In the genomic region with DNA sequence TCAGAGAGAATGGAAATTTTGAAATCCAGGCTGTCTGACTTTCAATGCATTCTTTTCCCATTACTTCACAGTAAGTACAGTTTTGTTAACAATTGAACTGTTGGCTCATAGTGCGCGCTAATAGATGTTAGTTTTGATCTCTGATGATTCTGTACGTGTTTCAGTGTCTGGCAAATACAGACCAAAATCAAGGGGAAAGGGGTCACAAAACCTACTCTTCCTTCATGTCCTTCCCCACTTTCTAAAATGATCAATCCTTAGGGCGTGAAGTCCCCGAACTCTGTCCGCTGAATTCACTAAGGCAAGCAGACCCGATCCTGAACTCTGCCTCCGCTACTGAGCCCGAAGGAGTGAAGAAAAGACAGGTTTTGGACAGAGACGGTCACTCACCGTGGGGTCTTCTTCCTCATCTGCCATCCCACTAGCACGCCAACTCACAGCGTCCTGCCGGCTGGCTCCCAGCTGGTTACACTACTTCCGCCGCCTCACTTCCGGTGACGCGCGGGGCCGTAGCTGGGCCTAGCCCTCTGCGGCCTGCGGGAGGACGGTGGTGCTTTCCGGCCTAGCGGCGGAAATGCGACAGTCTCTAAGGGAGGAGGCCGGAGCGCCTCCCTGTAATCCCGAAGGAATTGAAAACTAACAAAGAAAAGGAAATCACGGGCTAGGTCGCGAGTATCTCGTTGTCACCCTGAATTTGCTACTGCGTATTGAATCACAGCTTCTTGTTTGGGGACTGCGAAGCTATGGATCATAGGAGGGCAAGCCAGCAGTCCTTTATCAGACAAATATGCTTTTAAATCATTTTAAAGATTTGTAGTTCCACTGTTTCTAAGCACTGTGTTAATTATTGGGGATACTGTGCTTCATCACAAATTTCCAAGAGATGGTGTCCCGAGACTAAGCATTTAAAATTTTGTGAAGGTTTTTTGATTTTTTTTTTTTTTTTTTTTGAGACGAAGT, we compare ENCODE assay signal across 1 cellular context.
A peak's percentile ranks its signal among the peaks of the same experiment; 100 is the strongest.
TF ChIP-seq lines count a peak whose summit lies in the region.

A gene with protein sequence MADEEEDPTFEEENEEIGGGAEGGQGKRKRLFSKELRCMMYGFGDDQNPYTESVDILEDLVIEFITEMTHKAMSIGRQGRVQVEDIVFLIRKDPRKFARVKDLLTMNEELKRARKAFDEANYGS (minus strand): TSS at position 473 of the 960 bp plus-strand sequence. CDS start 56 bp downstream, at position 417.

TF ChIP-seq in K562, 482 proteins besides CTCF, POLR2A, EP300 and RAD21 (continued from another document and continues in another):
- TF ChIP-seq USF1 (CRISPR knock-in tag; IDR thresholded peaks at IDR 0.05) (no peak), NCOR1 (IDR thresholded peaks at IDR 0.05) (no peak), SMAD4 (CRISPR knock-in tag; conservative IDR thresholded peaks at IDR 0.05) (peak; percentile 34; the same call in 1 of the 2 replicates), ZNF347 (CRISPR knock-in tag; IDR thresholded peaks at IDR 0.05; ENCODE audit: low read depth) (no peak), SNRNP70 (optimal IDR thresholded peaks at IDR 0.05; ENCODE audit: low read depth, low read length) (no peak), CBFA2T3 (IDR thresholded peaks at IDR 0.05) (no peak), JUNB (CRISPR knock-in tag; conservative IDR thresholded peaks at IDR 0.05) (no peak), ZNF668 (CRISPR knock-in tag; IDR thresholded peaks at IDR 0.05) (no peak), ARID2 (IDR thresholded peaks at IDR 0.05) (no peak), EHMT2 (IDR thresholded peaks at IDR 0.05) (peak; percentile 32; the same call in 1 of the 2 replicates), CCAR2 (IDR thresholded peaks at IDR 0.05; ENCODE audit: low read depth, low read length) (no peak), ZNF79 (CRISPR knock-in tag; IDR thresholded peaks at IDR 0.05; ENCODE audit: low read depth) (no peak), CBX1 (IDR thresholded peaks at IDR 0.05; ENCODE audit: low read depth) (no peak; the same call in 1 of the 2 replicates), CC2D1A (IDR thresholded peaks at IDR 0.05) (peak; percentile 47; the same call in 1 of the 2 replicates), PHTF2 (CRISPR knock-in tag; IDR thresholded peaks at IDR 0.05) (peak; percentile 66; the same call in 1 of the 2 replicates), TARDBP (IDR thresholded peaks at IDR 0.05) (no peak; the same call in 1 of the 2 replicates), EZH2 (IDR thresholded peaks at IDR 0.05; ENCODE audit: borderline replicate concordance, low read depth, low read length) (no peak), ZNF212 (CRISPR knock-in tag; IDR thresholded peaks at IDR 0.05) (no peak), NFATC3 (IDR thresholded peaks at IDR 0.05) (peak; percentile 75; the same call in 1 of the 2 replicates), PTBP1 (IDR thresholded peaks at IDR 0.05; ENCODE audit: low read depth, low read length) (no peak), PRPF4 (IDR thresholded peaks at IDR 0.05; ENCODE audit: insufficient read depth, low read depth, low read length, poor library complexity, severe bottlenecking) (no peak), ZNF644 (tag; IDR thresholded peaks at IDR 0.05; ENCODE audit: low read depth) (no peak), ZNF175 (CRISPR knock-in tag; IDR thresholded peaks at IDR 0.05; ENCODE audit: low read depth) (no peak), FIP1L1 (IDR thresholded peaks at IDR 0.05; ENCODE audit: low read depth, low read length, poor library complexity, severe bottlenecking) (no peak), ASH1L (IDR thresholded peaks at IDR 0.05; ENCODE audit: borderline replicate concordance, low read depth, partially characterized antibody) (no peak), GMEB1 (CRISPR knock-in tag; IDR thresholded peaks at IDR 0.05) (0 out of 2 replicates have a peak, but pooled peaks have one; percentile 53), SMARCE1 (IDR thresholded peaks at IDR 0.05) (no peak), RERE (CRISPR knock-in tag; IDR thresholded peaks at IDR 0.05; ENCODE audit: borderline replicate concordance) (no peak), MTA1 (IDR thresholded peaks at IDR 0.05; ENCODE audit: borderline replicate concordance) (0 out of 2 replicates have a peak, but pooled peaks have one; percentile 29), HMG20B (CRISPR knock-in tag; IDR thresholded peaks at IDR 0.05) (no peak), CREM (IDR thresholded peaks at IDR 0.05; ENCODE audit: low read depth) (peak; percentile 98), FOXA1 (IDR thresholded peaks at IDR 0.05; ENCODE audit: borderline replicate concordance) (no peak), NBN (IDR thresholded peaks at IDR 0.05; ENCODE audit: low read depth) (peak; percentile 79), FOXA3 (CRISPR knock-in tag; conservative IDR thresholded peaks at IDR 0.05 in 1 of 2, IDR thresholded peaks at IDR 0.05 in 1 of 2) (no peak; a peak in 1 of 4 replicates), COPS2 (conservative IDR thresholded peaks at IDR 0.05) (no peak), RBM15 (IDR thresholded peaks at IDR 0.05; ENCODE audit: insufficient read depth, low read length) (no peak), CGGBP1 (CRISPR knock-in tag; IDR thresholded peaks at IDR 0.05) (no peak; the same call in 1 of the 2 replicates), ZNF76 (CRISPR knock-in tag; IDR thresholded peaks at IDR 0.05; ENCODE audit: borderline replicate concordance) (no peak), NR2F6 (CRISPR knock-in tag; IDR thresholded peaks at IDR 0.05) (no peak), HOXB6 (CRISPR knock-in tag; IDR thresholded peaks at IDR 0.05; ENCODE audit: borderline replicate concordance) (no peak), CHD4 (IDR thresholded peaks at IDR 0.05; ENCODE audit: insufficient read depth, insufficient replicate concordance, low read depth, low read length, poor library complexity, severe bottlenecking) (no peak)
- TF ChIP-seq, protein P1, sequence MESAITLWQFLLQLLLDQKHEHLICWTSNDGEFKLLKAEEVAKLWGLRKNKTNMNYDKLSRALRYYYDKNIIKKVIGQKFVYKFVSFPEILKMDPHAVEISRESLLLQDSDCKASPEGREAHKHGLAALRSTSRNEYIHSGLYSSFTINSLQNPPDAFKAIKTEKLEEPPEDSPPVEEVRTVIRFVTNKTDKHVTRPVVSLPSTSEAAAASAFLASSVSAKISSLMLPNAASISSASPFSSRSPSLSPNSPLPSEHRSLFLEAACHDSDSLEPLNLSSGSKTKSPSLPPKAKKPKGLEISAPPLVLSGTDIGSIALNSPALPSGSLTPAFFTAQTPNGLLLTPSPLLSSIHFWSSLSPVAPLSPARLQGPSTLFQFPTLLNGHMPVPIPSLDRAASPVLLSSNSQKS (CRISPR knock-in tag; IDR thresholded peaks at IDR 0.05) = no peak
- TF ChIP-seq, protein P2, sequence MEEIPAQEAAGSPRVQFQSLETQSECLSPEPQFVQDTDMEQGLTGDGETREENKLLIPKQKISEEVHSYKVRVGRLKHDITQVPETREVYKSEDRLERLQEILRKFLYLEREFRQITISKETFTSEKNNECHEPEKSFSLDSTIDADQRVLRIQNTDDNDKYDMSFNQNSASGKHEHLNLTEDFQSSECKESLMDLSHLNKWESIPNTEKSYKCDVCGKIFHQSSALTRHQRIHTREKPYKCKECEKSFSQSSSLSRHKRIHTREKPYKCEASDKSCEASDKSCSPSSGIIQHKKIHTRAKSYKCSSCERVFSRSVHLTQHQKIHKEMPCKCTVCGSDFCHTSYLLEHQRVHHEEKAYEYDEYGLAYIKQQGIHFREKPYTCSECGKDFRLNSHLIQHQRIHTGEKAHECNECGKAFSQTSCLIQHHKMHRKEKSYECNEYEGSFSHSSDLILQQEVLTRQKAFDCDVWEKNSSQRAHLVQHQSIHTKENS (CRISPR knock-in tag; IDR thresholded peaks at IDR 0.05) = no peak
- TF ChIP-seq, protein P3, sequence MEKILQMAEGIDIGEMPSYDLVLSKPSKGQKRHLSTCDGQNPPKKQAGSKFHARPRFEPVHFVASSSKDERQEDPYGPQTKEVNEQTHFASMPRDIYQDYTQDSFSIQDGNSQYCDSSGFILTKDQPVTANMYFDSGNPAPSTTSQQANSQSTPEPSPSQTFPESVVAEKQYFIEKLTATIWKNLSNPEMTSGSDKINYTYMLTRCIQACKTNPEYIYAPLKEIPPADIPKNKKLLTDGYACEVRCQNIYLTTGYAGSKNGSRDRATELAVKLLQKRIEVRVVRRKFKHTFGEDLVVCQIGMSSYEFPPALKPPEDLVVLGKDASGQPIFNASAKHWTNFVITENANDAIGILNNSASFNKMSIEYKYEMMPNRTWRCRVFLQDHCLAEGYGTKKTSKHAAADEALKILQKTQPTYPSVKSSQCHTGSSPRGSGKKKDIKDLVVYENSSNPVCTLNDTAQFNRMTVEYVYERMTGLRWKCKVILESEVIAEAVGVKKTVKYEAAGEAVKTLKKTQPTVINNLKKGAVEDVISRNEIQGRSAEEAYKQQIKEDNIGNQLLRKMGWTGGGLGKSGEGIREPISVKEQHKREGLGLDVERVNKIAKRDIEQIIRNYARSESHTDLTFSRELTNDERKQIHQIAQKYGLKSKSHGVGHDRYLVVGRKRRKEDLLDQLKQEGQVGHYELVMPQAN (IDR thresholded peaks at IDR 0.05; ENCODE audit: borderline replicate concordance) = peak; percentile 99
- TF ChIP-seq, protein P4, sequence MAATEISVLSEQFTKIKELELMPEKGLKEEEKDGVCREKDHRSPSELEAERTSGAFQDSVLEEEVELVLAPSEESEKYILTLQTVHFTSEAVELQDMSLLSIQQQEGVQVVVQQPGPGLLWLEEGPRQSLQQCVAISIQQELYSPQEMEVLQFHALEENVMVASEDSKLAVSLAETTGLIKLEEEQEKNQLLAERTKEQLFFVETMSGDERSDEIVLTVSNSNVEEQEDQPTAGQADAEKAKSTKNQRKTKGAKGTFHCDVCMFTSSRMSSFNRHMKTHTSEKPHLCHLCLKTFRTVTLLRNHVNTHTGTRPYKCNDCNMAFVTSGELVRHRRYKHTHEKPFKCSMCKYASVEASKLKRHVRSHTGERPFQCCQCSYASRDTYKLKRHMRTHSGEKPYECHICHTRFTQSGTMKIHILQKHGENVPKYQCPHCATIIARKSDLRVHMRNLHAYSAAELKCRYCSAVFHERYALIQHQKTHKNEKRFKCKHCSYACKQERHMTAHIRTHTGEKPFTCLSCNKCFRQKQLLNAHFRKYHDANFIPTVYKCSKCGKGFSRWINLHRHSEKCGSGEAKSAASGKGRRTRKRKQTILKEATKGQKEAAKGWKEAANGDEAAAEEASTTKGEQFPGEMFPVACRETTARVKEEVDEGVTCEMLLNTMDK (IDR thresholded peaks at IDR 0.05; ENCODE audit: borderline replicate concordance, insufficient read depth, low read depth, low read length, poor library complexity, severe bottlenecking) = no peak
